ENCODE assay signal across 2 cellular contexts in genomic region chr12:12889701-12890100, GRCh38.
TF ChIP-seq lines count a peak whose summit lies in the region.

No MANE protein-coding gene starts in this region.

TF ChIP-seq in A549, 52 proteins besides CTCF, POLR2A, EP300 and RAD21:
- no peak for TF ChIP-seq CEBPB (IDR thresholded peaks at IDR 0.05)

TF ChIP-seq in IMR-90, 13 proteins besides CTCF, POLR2A, EP300 and RAD21:
- TF ChIP-seq CHD1 (IDR thresholded peaks at IDR 0.05; ENCODE audit: low read depth, low read length) (no peak), FOS (IDR thresholded peaks at IDR 0.05; ENCODE audit: low read depth, low read length) (no peak), ELK1 (IDR thresholded peaks at IDR 0.05; ENCODE audit: borderline replicate concordance, low read depth, low read length) (no peak)
